Comparison of ENCODE assay signal across 1 cellular context in genomic region chr21:45073301-45074047, GRCh38.
TF ChIP-seq lines count a peak whose summit lies in the region.

No MANE protein-coding gene starts in this region.

TF ChIP-seq in HEK293, 187 proteins besides CTCF, POLR2A, EP300 and RAD21 (continued from another document):
- TF ChIP-seq PATZ1 (tag by site-specific recombination; IDR thresholded peaks at IDR 0.05), result peak; percentile 43
- peak; percentile 4; the same call in 1 of the 2 replicates for TF ChIP-seq ZBTB8A (tag by site-specific recombination; IDR thresholded peaks at IDR 0.05)
- TF ChIP-seq PRDM6 (tag by site-specific recombination; IDR thresholded peaks at IDR 0.05), result peak; percentile 66; the same call in 1 of the 2 replicates
- TF ChIP-seq ZEB2 (tag by site-specific recombination; IDR thresholded peaks at IDR 0.05), result peak; percentile 70; the same call in 1 of the 2 replicates
- TF ChIP-seq ZBTB20 (tag by site-specific recombination; IDR thresholded peaks at IDR 0.05), result peak; percentile 63
- TF ChIP-seq ZBTB44 (tag by site-specific recombination; IDR thresholded peaks at IDR 0.05), result peak; percentile 35; the same call in 1 of the 2 replicates
- peak; percentile 71; the same call in 1 of the 2 replicates for TF ChIP-seq ZNF335 (tag by site-specific recombination; conservative IDR thresholded peaks at IDR 0.05)
- no peak for TF ChIP-seq KLF7 (tag by site-specific recombination; IDR thresholded peaks at IDR 0.05; ENCODE audit: borderline replicate concordance)
